In genomic region chr1:236605030-236605806, GRCh38 we compare ENCODE assay signal across 8 cellular contexts. TPM values are rescaled to one million over a fixed set of nuclear protein-coding genes. Genes with fewer than 3 reads are reported as not detected.
DNase-seq lines count a peak whose midpoint lies in the region; ATAC-seq lines count a peak whose summit lies in the region.

No MANE protein-coding gene starts in this region.

- CTCF ChIA-PET in activated CD8-positive, alpha-beta T cell treated with anti-CD3 and anti-CD28 coated beads, Interleukin-2, amount 10 ng/mL, durations not matched to agents 7 days and 5 days (lab: Charles Lee) = interaction anchor here (0.8 to 1.5 kb wide), 6 partner anchors 11 to 781 kb away, joined by 3 to 4 read pairs (median 4); no protein-coding TSS in a partner anchor

- H3K4me3 ChIP-seq in iPS-11a (ENCODE audit: low read depth, low read length) = peak overlapping the region; percentile 92

- H3K9me3 Mint-ChIP-seq in activated CD8-positive, alpha-beta T cell treated with anti-CD3 and anti-CD28 coated beads, Interleukin-2, amount 10 ng/mL, durations not matched to agents 7 days and 5 days (ENCODE audit: insufficient read depth) = no peaks in the 10 kb centered on the region
- no peaks in the 10 kb centered on the region for H3K9me3 Mint-ChIP-seq in stimulated activated naive B cell treated with anti-CD40 and anti-IgM and Interleukin-4, amounts not matched to agents 10 μg/mL and 1 μg/mL and 100 μg/mL, for 72 hours

- peaks cover 10% of the 10 kb centered on the region for H3K27me3 Mint-ChIP-seq in activated CD8-positive, alpha-beta T cell treated with anti-CD3 and anti-CD28 coated beads, Interleukin-2, amount 10 ng/mL, durations not matched to agents 7 days and 5 days (ENCODE audit: low read depth)
- H3K27me3 Mint-ChIP-seq in stimulated activated naive B cell treated with anti-CD40 and anti-IgM and Interleukin-4, amounts not matched to agents 10 μg/mL and 1 μg/mL and 100 μg/mL, for 72 hours = peaks cover 13 to 26% of the 10 kb centered on the region in 2 donors

- peak; percentile 2 for ATAC-seq in HG02981 (IDR thresholded peaks at IDR 0.05; ENCODE audit: unreplicated experiment)
- ATAC-seq in activated CD8-positive, alpha-beta T cell treated with anti-CD3 and anti-CD28 coated beads, Interleukin-2, amount 10 ng/mL, durations not matched to agents 7 days and 5 days = no peak
- ATAC-seq in stimulated activated naive B cell treated with anti-CD40 and anti-IgM and Interleukin-4, amounts not matched to agents 10 μg/mL and 1 μg/mL and 100 μg/mL, for 72 hours (replicated peaks) = no peak
- ATAC-seq in GM19035 (IDR thresholded peaks at IDR 0.05; ENCODE audit: unreplicated experiment) = no peak

- peak overlapping the region; percentile 95 for H3K27ac Mint-ChIP-seq in activated CD8-positive, alpha-beta T cell treated with anti-CD3 and anti-CD28 coated beads, Interleukin-2, amount 10 ng/mL, durations not matched to agents 7 days and 5 days
- peak overlapping the region; percentile 77 for H3K27ac Mint-ChIP-seq in stimulated activated naive B cell treated with anti-CD40 and anti-IgM and Interleukin-4, amounts not matched to agents 10 μg/mL and 1 μg/mL and 100 μg/mL, for 72 hours

- in situ Hi-C loops in G401 (cut with HindIII; ENCODE audit: low sequenced_read_pairs) = no loop called here

- H3K4me1 Mint-ChIP-seq in activated CD8-positive, alpha-beta T cell treated with anti-CD3 and anti-CD28 coated beads, Interleukin-2, amount 10 ng/mL, durations not matched to agents 7 days and 5 days (ENCODE audit: low read depth) = peaks cover 25% of the 10 kb centered on the region
- H3K4me1 Mint-ChIP-seq in stimulated activated naive B cell treated with anti-CD40 and anti-IgM and Interleukin-4, amounts not matched to agents 10 μg/mL and 1 μg/mL and 100 μg/mL, for 72 hours = peaks cover 9 to 11% of the 10 kb centered on the region in 2 donors

- DNase-seq in activated CD8-positive, alpha-beta T cell treated with anti-CD3 and anti-CD28 coated beads, Interleukin-2, amount 10 ng/mL, durations not matched to agents 7 days and 5 days = no peak
- no peak for DNase-seq in stimulated activated naive B cell treated with anti-CD40 and anti-IgM and Interleukin-4, amounts not matched to agents 10 μg/mL and 1 μg/mL and 100 μg/mL, for 72 hours
- DNase-seq in G401 (ENCODE audit: low spot score) (no peak), GOT3 (lab: John Stamatoyannopoulos, UW) (no peak)
- DNase-seq in activated CD4-positive, alpha-beta T cell treated with anti-CD3 and anti-CD28 coated beads, Interleukin-2, amount 50 U/mL, for 1 hour = no peak

- H3K4me3 Mint-ChIP-seq in activated CD8-positive, alpha-beta T cell treated with anti-CD3 and anti-CD28 coated beads, Interleukin-2, amount 10 ng/mL, durations not matched to agents 7 days and 5 days = peak overlapping the region; percentile 99
- peak overlapping the region; percentile 93 to 94 for H3K4me3 Mint-ChIP-seq in stimulated activated naive B cell treated with anti-CD40 and anti-IgM and Interleukin-4, amounts not matched to agents 10 μg/mL and 1 μg/mL and 100 μg/mL, for 72 hours

- H3K36me3 Mint-ChIP-seq in activated CD8-positive, alpha-beta T cell treated with anti-CD3 and anti-CD28 coated beads, Interleukin-2, amount 10 ng/mL, durations not matched to agents 7 days and 5 days (ENCODE audit: low read depth) = peaks cover 15% of the 10 kb centered on the region
- peaks cover 9 to 21% of the 10 kb centered on the region in 2 donors for H3K36me3 Mint-ChIP-seq in stimulated activated naive B cell treated with anti-CD40 and anti-IgM and Interleukin-4, amounts not matched to agents 10 μg/mL and 1 μg/mL and 100 μg/mL, for 72 hours

- POLR2A ChIA-PET in activated CD8-positive, alpha-beta T cell treated with anti-CD3 and anti-CD28 coated beads, Interleukin-2, amount 10 ng/mL, durations not matched to agents 7 days and 5 days (lab: Charles Lee) = interaction anchor here (1.1 kb wide), 1 partner anchor 76 kb away, joined by 4 read pairs; no protein-coding TSS in a partner anchor

RNA-seq across cellular contexts. Expression of gene HEATR1, which starts 0.9 kb away (rescaled TPM):
- 10 to 100 TPM; 41.1 to 45.9 TPM for total RNA-seq in activated CD8-positive, alpha-beta T cell treated with anti-CD3 and anti-CD28 coated beads, Interleukin-2, amount 10 ng/mL, durations not matched to agents 7 days and 5 days
- total RNA-seq in G401 (2014; rRNA removed; shearing (Covaris generic)) = 17.0 and 17.6 TPM in 2 replicates
